1 cellular context compared by ENCODE assay signal in genomic region chr11:369336-370018, GRCh38.
TF ChIP-seq lines count a peak whose summit lies in the region.

Gene B4GALNT4, plus strand, starts transcription at chr11:369499. Its CDS starts 305 bp downstream, at chr11:369804.

TF ChIP-seq in GM23338, 12 proteins besides CTCF, POLR2A, EP300 and RAD21 (continued from another document):
- TF ChIP-seq ZNF462 (CRISPR knock-in tag; IDR thresholded peaks at IDR 0.05) (no peak), CREB1 (CRISPR knock-in tag; IDR thresholded peaks at IDR 0.05; ENCODE audit: low read depth) (no peak), POLR2AphosphoS5 (IDR thresholded peaks at IDR 0.05; ENCODE audit: low read depth) (no peak; the same call in 1 of the 2 replicates)
- TF ChIP-seq, protein P1, sequence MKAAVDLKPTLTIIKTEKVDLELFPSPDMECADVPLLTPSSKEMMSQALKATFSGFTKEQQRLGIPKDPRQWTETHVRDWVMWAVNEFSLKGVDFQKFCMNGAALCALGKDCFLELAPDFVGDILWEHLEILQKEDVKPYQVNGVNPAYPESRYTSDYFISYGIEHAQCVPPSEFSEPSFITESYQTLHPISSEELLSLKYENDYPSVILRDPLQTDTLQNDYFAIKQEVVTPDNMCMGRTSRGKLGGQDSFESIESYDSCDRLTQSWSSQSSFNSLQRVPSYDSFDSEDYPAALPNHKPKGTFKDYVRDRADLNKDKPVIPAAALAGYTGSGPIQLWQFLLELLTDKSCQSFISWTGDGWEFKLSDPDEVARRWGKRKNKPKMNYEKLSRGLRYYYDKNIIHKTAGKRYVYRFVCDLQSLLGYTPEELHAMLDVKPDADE (IDR thresholded peaks at IDR 0.05), result no peak
